Comparison of ENCODE assay signal across 38 cellular contexts in the genomic region with DNA sequence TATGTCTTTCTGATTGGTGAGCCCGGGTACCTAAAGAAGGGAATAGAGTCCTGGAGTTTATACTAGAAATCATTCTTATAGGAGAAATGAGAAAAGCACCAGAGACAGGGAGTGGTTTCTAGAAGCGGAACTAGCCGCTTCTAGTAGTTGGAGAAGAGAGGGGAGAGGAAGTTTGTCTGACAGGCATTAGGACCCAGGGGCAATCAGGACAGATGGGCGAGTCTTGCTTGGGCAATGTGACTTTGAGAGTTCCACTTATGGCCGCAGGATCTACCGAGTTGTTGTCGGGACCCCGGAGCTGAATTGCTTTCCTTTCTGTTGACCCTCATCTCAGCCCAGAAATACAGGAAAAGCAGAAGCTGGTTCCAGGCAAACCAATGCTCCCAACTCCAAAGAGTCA.
"Had no signal": no experiment of that assay in that cellular context is flagged by ENCODE, and none has a peak within 500 bp of the region (broad histone marks: within the 10 kb centered on the region; RNA-seq: fewer than 3 reads in every experiment).

No MANE protein-coding gene starts in this region.

- H3K36me3 ChIP-seq: Peyer's patch, SJSA1 had no signal

- DNase-seq: activated B cell treated with CpG ODN at 0.5 μM for 24 hours; activated CD4-positive, alpha-beta memory T cell treated with anti-CD3 and anti-CD28 coated beads, Interleukin-2, amount 10 ng/mL, durations not matched to agents 7 days and 5 days; activated CD4-positive, alpha-beta T cell treated with anti-CD3 and anti-CD28 coated beads for 4 hours; activated CD4-positive, alpha-beta T cell treated with anti-CD3 and anti-CD28 coated beads, Interleukin-2, amount 50 U/mL, for 1 hour; activated CD4-positive, CD25-positive, alpha-beta regulatory T cell treated with anti-CD3 and anti-CD28 coated beads, Interleukin-2, amount 50 U/mL, for 72 hours; activated CD8-positive, alpha-beta memory T cell treated with anti-CD3 and anti-CD28 coated beads for 24 hours; activated CD8-positive, alpha-beta memory T cell treated with anti-CD3 and anti-CD28 coated beads, Interleukin-2, amount 10 ng/mL, durations not matched to agents 7 days and 5 days; activated CD8-positive, alpha-beta memory T cell treated with anti-CD3 and anti-CD28 coated beads, Interleukin-2, amount 50 U/mL, for 48 hours; activated effector memory CD4-positive, alpha-beta T cell treated with Interleukin-2 at 50 U/mL for 16 hours; activated naive CD4-positive, alpha-beta T cell treated with anti-CD3 and anti-CD28 coated beads, Interleukin-2, amount 10 ng/mL, durations not matched to agents 7 days and 5 days; activated naive CD8-positive, alpha-beta T cell treated with anti-CD3 and anti-CD28 coated beads, Interleukin-2, amount 50 U/mL, for 24 hours; activated T-cell treated with anti-CD3 and anti-CD28 coated beads, Interleukin-2, amount 50 U/mL, for 48 hours; anterior cingulate cortex; caudate nucleus; cerebellar nuclear complex; MV-4-11; NCI-H1092 treated with DMSO at 0.1 percent for 48 hours; NCI-H1417; NCI-H146; NCI-H187 treated with DMSO at 0.1 percent for 48 hours; NCI-H2081; NCI-H226; NCI-H446 treated with DMSO at 0.1 percent for 48 hours; NCI-H524; NCI-H69; NCI-H82; Peyer's patch; RPMI8226; SHP77 treated with DMSO at 0.1 percent for 48 hours; SK-N-SH; SW 1271; T-helper 1 cell; T-helper 2 cell; T-helper 9 cell had no signal

- FAIRE-seq: bronchial epithelial cell had no signal

- H3K27me3 ChIP-seq: Peyer's patch, SJSA1 had no signal

- H3K4me2 ChIP-seq: KMS-11, SK-N-SH had no signal

- H3K4me3 ChIP-seq: Peyer's patch, SJSA1 had no signal

- H3K9ac ChIP-seq: KMS-11, SK-N-SH had no signal

- H3K4me1 ChIP-seq: Peyer's patch, SJSA1 had no signal

- ATAC-seq: activated CD8-positive, alpha-beta memory T cell treated with anti-CD3 and anti-CD28 coated beads, Interleukin-2, amount 10 ng/mL, durations not matched to agents 7 days and 5 days; activated naive CD8-positive, alpha-beta T cell treated with anti-CD3 and anti-CD28 coated beads, Interleukin-2, amount 50 U/mL, for 24 hours had no signal

- H3K27ac ChIP-seq: KMS-11, Peyer's patch, SJSA1, VCaP had no signal

- H3K9me3 ChIP-seq: SJSA1, SK-N-SH had no signal
